Comparison of ENCODE assay signal across 8 cellular contexts in genomic region chr5:178114325-178115135, GRCh38. TPM values are rescaled to one million over a fixed set of nuclear protein-coding genes. Genes with fewer than 3 reads are reported as not detected.
A peak's percentile ranks its signal among the peaks of the same experiment; 100 is the strongest.
DNase-seq lines count a peak whose midpoint lies in the region; ATAC-seq, FAIRE-seq and TF ChIP-seq lines count a peak whose summit lies in the region.

No MANE protein-coding gene starts in this region.

- intact Hi-C loops in right lobe of liver (cut with DNase I) (no loop called here), stomach (cut with DNase I; ENCODE audit: low total_unique reads) (no loop called here), posterior vena cava (cut with DNase I) (no loop called here), tibial artery (cut with DNase I; ENCODE audit: low total_unique reads) (no loop called here)

- H3K36me3 Mint-ChIP-seq in brain = no peaks in the 10 kb centered on the region

- 13% methylated on average over 9 of the region's 28 CpGs for WGBS in right lobe of liver (ENCODE audit: insufficient coverage, low coverage, low lambda C conversion rate, missing lambda C conversion rate)
- WGBS in stomach, 5 donors = 13 to 26% (median 18%) methylated on average over 20 to 28 of the region's 28 CpGs

- CTCF ChIA-PET in RWPE1 (lab: Yijun Ruan, JAX) = interaction anchor here (0.5 to 1.7 kb wide), 4 partner anchors 15 to 92 kb away, joined by 3 to 6 read pairs (median 4); no protein-coding TSS in a partner anchor

- TF ChIP-seq POLR2A in GM12892 (IDR thresholded peaks at IDR 0.05; ENCODE audit: low read depth, low read length) (no peak), right lobe of liver (IDR thresholded peaks at IDR 0.05) (no peak), stomach (IDR thresholded peaks at IDR 0.05) (no peak)

- H3K9me3 ChIP-seq in right lobe of liver (no peaks in the 10 kb centered on the region), stomach (no peaks in the 10 kb centered on the region), tibial artery (no peaks in the 10 kb centered on the region)

- H3K4me1 Mint-ChIP-seq in brain = peaks cover 31% of the 10 kb centered on the region

- DNase-seq in GM12892 (ENCODE audit: insufficient read length) (no peak), RWPE1 (ENCODE audit: low spot score) (no peak), right lobe of liver (no peak), stomach (peak; percentile 60), posterior vena cava (ENCODE audit: low spot score) (no peak), tibial artery (no peak), GM20000 (ENCODE audit: low spot score) (no peak)

- H3K4me1 ChIP-seq in right lobe of liver (peaks cover 0 to 5% (median 0%) of the 10 kb centered on the region in 4 donors), stomach (peaks cover 18 to 47% (median 40%) of the 10 kb centered on the region in 4 donors), tibial artery (peaks cover 0 to 28% (median 13%) of the 10 kb centered on the region in 4 donors)

- H3K9me3 Mint-ChIP-seq in brain = peaks cover 0 to 9% (median 4%) of the 10 kb centered on the region in 5 experiments

- POLR2A ChIA-PET in RWPE1 (lab: Yijun Ruan, JAX; ENCODE audit: low non-redundant PET) = interaction anchor here (1.5 kb wide), 1 partner anchor 10 kb away, joined by 13 read pairs; no protein-coding TSS in a partner anchor

- TF ChIP-seq CTCF in RWPE1 (conservative IDR thresholded peaks at IDR 0.05; ENCODE audit: low read depth) = no peak
- TF ChIP-seq CTCF in brain (conservative IDR thresholded peaks at IDR 0.05) = no peak
- no peak for TF ChIP-seq CTCF in right lobe of liver (IDR thresholded peaks at IDR 0.05)
- TF ChIP-seq CTCF in stomach (IDR thresholded peaks at IDR 0.05) = no peak
- TF ChIP-seq CTCF in tibial artery (IDR thresholded peaks at IDR 0.05) = no peak
- TF ChIP-seq CTCF in GM20000 (IDR thresholded peaks at IDR 0.05; ENCODE audit: extremely low read depth, missing control alignments) = no peak

- H3K36me3 ChIP-seq in right lobe of liver (no peaks in the 10 kb centered on the region), stomach (no peaks in the 10 kb centered on the region), tibial artery (no peaks in the 10 kb centered on the region)

- H3K4me3 ChIP-seq in right lobe of liver (peak overlapping the region in 1 of 3 donors; percentile 16), stomach (peak overlapping the region; percentile 52 to 79 (median 54)), tibial artery (peak overlapping the region in 1 of 2 donors; percentile 43)

- H3K27ac ChIP-seq in RWPE1 (peak overlapping the region; percentile 74), right lobe of liver (no peak overlapping the region), stomach (peak overlapping the region in 4 of 5 donors; percentile 51 to 73 (median 56)), tibial artery (no peak overlapping the region)

- peak; percentile 78 for FAIRE-seq in GM12892 (lab: Jason Lieb, UNC)

- peaks cover 54% of the 10 kb centered on the region for H3K27me3 Mint-ChIP-seq in brain

- peak overlapping the region; percentile 84 to 95 (median 89) for H3K4me3 Mint-ChIP-seq in brain

- TF ChIP-seq EP300 in stomach (IDR thresholded peaks at IDR 0.05) = no peak

- H3K27me3 ChIP-seq in right lobe of liver (no peaks in the 10 kb centered on the region), stomach (peaks cover 0 to 72% (median 19%) of the 10 kb centered on the region in 3 donors), tibial artery (peaks cover 0 to 85% of the 10 kb centered on the region in 2 donors)

- peak overlapping the region in 4 of 5 experiments; percentile 63 to 94 (median 86) for H3K27ac Mint-ChIP-seq in brain

- peak; percentile 27 to 39 (median 32) for ATAC-seq in right lobe of liver

RNA-seq across cellular contexts. Expression of gene N4BP3, which starts 1.2 kb away (rescaled TPM):
- 3.5 TPM for polyA plus RNA-seq in GM12892 (2012; ENCODE audit: missing spikeins)
- polyA plus RNA-seq in brain (ENCODE audit: insufficient read depth, low read depth, low replicate concordance) = 8.8 TPM
- under 1 TPM; 0.05 to 0.33 (median 0.06) TPM for total RNA-seq in right lobe of liver
- total RNA-seq in stomach = 1 to 10 TPM in 4 of 5 donors, not detected in 1; 2.7 to 6.1 (median 3.9) TPM
- polyA plus RNA-seq in stomach = 1 to 10 TPM; 2.6 to 3.8 (median 2.9) TPM
- total RNA-seq in posterior vena cava = 1 to 10 TPM; 1.7 to 1.8 TPM

RNA-seq across cellular contexts. Expression of gene RMND5B, which starts 16.3 kb away (rescaled TPM):
- 21.9 TPM for polyA plus RNA-seq in GM12892 (2012; ENCODE audit: missing spikeins)
- polyA plus RNA-seq in brain (ENCODE audit: insufficient read depth, low read depth, low replicate concordance) (42.1 TPM), stomach (10 to 100 TPM; 28.2 to 35.5 (median 28.9) TPM)
- total RNA-seq in right lobe of liver (10 to 100 TPM; 14.4 to 23.5 (median 20.9) TPM), stomach (10 to 100 TPM; 25.3 to 72.9 (median 50.9) TPM), posterior vena cava (10 to 100 TPM; 29.2 to 29.9 TPM)

RNA-seq across cellular contexts. Expression of gene NHP2, which starts 39.2 kb away (rescaled TPM):
- polyA plus RNA-seq in GM12892 (2012; ENCODE audit: missing spikeins) = 162 TPM
- polyA plus RNA-seq in brain (ENCODE audit: insufficient read depth, low read depth, low replicate concordance) (184 TPM), stomach (100 to 1,000 TPM; 149 to 182 (median 168) TPM)
- total RNA-seq in right lobe of liver (100 to 1,000 TPM in 2 of 6 experiments, 10 to 100 TPM in 4; 35.5 to 174 (median 43.9) TPM), stomach (10 to 100 TPM in 4 of 5 donors, 1 to 10 TPM in 1; 4.0 to 89.3 (median 25.5) TPM), posterior vena cava (10 to 100 TPM; 73.9 to 87.3 TPM)

Comparison
In these comparisons a context has a peak if more than half of its experiments do, and no peak if none do; other contexts are left out.
1. H3K27ac ChIP-seq: peak in RWPE1 (single experiment) and stomach (4 of 5); none in right lobe of liver (0 of 3) and tibial artery (0 of 2).